18 cellular contexts compared by ENCODE assay signal in genomic region chr2:106667478-106668077, GRCh38.
A peak's percentile ranks its signal among the peaks of the same experiment; 100 is the strongest.
DNase-seq lines count a peak whose midpoint lies in the region; TF ChIP-seq lines count a peak whose summit lies in the region.
"Had no signal": no experiment of that assay in that cellular context is flagged by ENCODE, and none has a peak within 500 bp of the region (broad histone marks: within the 10 kb centered on the region; RNA-seq: fewer than 3 reads in every experiment).

No MANE protein-coding gene starts in this region.

- no peaks in the 10 kb centered on the region for H3K27me3 ChIP-seq in dorsolateral prefrontal cortex
- H3K27me3 ChIP-seq: BLaER1 had no signal

- TF ChIP-seq CTCF in dorsolateral prefrontal cortex (IDR thresholded peaks at IDR 0.05 in 54 of 56, conservative IDR thresholded peaks at IDR 0.05 in 2 of 56; ENCODE audit: low read depth in 1 of 56, partially characterized antibody in 56 of 56), result no peak

- no peak overlapping the region for H3K4me3 ChIP-seq in dorsolateral prefrontal cortex
- H3K4me3 ChIP-seq: BLaER1, GM12878, GM23248 had no signal

- DNase-seq in NCI-H2029 (lab: John Stamatoyannopoulos, UW) (peak; percentile 54), NCI-H2029 treated with DMSO at 0.1 percent for 48 hours (lab: John Stamatoyannopoulos, UW) (peak; percentile 66), dorsolateral prefrontal cortex (peak in 6 of 10 donors; percentile 6 to 51 (median 36)), NCI-H2081 (lab: John Stamatoyannopoulos, UW) (no peak), germinal center (ENCODE audit: low spot score) (no peak), NCI-H1694 treated with DMSO at 0.1 percent for 48 hours (lab: John Stamatoyannopoulos, UW) (no peak)
- DNase-seq: Caco-2; CD4-positive, CD25-positive, alpha-beta regulatory T cell; CD8-positive, alpha-beta T cell; DMS53; EL; GDM1; GM23248; H7; HCEC 1CT had no signal

- intact Hi-C loops in dorsolateral prefrontal cortex (cut with DNase I), result no loop called here

- no peak overlapping the region for H3K27ac ChIP-seq in dorsolateral prefrontal cortex
- H3K27ac ChIP-seq: BLaER1, C4-2B, GM23248 had no signal

Comparison
In these comparisons a context has a peak if more than half of its experiments do, and no peak if none do; other contexts are left out.
1. DNase-seq: peak in NCI-H2029 (single experiment), NCI-H2029 treated with DMSO at 0.1 percent for 48 hours (single experiment) and dorsolateral prefrontal cortex (6 of 10); none in NCI-H2081 (0 of 2), germinal center (single experiment) and NCI-H1694 treated with DMSO at 0.1 percent for 48 hours (single experiment).